Comparison of ENCODE assay signal across 1 cellular context in the genomic region with DNA sequence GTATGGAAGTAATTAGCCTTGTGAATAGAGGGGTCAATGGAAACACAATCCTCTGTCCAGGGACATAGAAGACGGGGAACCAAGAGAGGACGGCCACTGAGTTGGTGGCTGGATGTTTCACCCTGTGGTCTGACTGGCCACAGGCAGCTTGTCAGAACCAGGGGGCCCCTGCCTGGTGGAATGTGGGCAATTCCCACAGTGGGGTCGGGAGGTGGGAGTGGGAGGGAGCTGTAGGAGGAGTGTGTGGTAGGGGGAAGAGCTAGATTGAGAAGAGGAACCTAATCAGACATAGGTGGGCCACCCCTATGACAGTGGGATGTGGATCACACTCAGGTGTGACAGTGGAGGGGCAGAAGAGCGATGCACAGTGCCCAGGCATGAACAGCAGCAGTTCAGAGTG.
TF ChIP-seq lines count a peak whose summit lies in the region.

No MANE protein-coding gene starts in this region.

TF ChIP-seq in IMR-90, 13 proteins besides CTCF, POLR2A, EP300 and RAD21:
- TF ChIP-seq NFE2L2 (IDR thresholded peaks at IDR 0.05; ENCODE audit: low read depth, low read length) = no peak
